8 cellular contexts compared by ENCODE assay signal in the genomic region with DNA sequence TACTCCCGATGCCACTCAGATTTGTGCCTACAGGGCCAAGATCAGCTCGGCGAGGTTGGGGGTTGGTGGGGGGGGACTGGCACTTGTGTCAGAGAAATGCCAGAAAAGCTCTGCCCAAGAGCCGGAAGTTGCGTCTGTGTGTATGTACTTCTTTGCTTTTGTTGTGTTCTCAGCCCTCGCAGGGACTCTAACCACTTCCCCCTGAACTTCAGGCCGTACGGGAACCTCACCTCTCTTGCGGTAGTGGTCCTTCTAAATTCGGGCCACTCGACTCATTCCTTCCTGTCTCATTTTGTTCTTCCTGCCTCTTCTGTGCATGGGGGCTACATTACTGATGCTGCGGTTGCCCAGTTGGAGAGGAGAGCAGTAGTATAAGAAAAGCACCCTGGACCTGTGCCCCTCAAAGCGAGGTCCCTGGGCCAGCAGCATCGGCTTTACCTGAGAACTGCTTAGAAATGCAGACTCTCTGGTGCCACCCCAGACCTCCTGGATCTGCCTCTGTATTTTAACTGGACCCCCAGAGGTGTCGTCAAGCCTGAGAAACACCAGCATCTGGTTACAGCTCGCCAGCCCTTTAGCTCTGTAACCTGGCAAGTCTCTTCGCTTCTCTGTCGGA.
DNase-seq lines count a peak whose midpoint lies in the region; ATAC-seq, FAIRE-seq and TF ChIP-seq lines count a peak whose summit lies in the region.

No MANE protein-coding gene starts in this region.

- H3K4me3 ChIP-seq in GM12865 (ENCODE audit: low read depth, low read length): no peak overlapping the region

- DNase-seq in GM12865 (ENCODE audit: low read depth): peak; percentile 73
- peak; percentile 14 for DNase-seq in T-helper 22 cell (ENCODE audit: low read depth)
- DNase-seq in effector memory CD8-positive, alpha-beta T cell: peak; percentile 41 to 49 (median 47)
- DNase-seq in ureter (ENCODE audit: low spot score): peak; percentile 42
- DNase-seq in HuH-7 (ENCODE audit: low spot score): no peak
- no peak for DNase-seq in retina
- DNase-seq in H54 (ENCODE audit: insufficient read length, low spot score): no peak

- peaks cover 3% of the 10 kb centered on the region for H3K36me3 Mint-ChIP-seq in effector memory CD8-positive, alpha-beta T cell (ENCODE audit: insufficient read depth)

- H3K4me3 Mint-ChIP-seq in effector memory CD8-positive, alpha-beta T cell: peak overlapping the region; percentile 58 to 72

- peaks cover 14 to 17% of the 10 kb centered on the region in 2 donors for H3K4me1 Mint-ChIP-seq in effector memory CD8-positive, alpha-beta T cell (ENCODE audit: low read depth in 2 of 2)

- ATAC-seq in HG02678 (IDR thresholded peaks at IDR 0.05; ENCODE audit: unreplicated experiment): peak; percentile 94
- ATAC-seq in effector memory CD8-positive, alpha-beta T cell (replicated peaks): peak; percentile 95

- H3K9me3 Mint-ChIP-seq in effector memory CD8-positive, alpha-beta T cell: no peaks in the 10 kb centered on the region

- H3K27me3 Mint-ChIP-seq in effector memory CD8-positive, alpha-beta T cell: no peaks in the 10 kb centered on the region

- TF ChIP-seq POLR2A in H54 (IDR thresholded peaks at IDR 0.05; ENCODE audit: low read depth, low read length): no peak

- H3K27ac Mint-ChIP-seq in effector memory CD8-positive, alpha-beta T cell: peak overlapping the region; percentile 95

- no peak for TF ChIP-seq CTCF in GM12865 (IDR thresholded peaks at IDR 0.05; ENCODE audit: insufficient read depth, low read depth, low read length, missing control alignments)

- no peak for FAIRE-seq in H54 (lab: Jason Lieb, UNC)

Comparison
In these comparisons a context has a peak if more than half of its experiments do, and no peak if none do; other contexts are left out.
1. DNase-seq: peak in GM12865 (single experiment), T-helper 22 cell (single experiment), effector memory CD8-positive, alpha-beta T cell (3 of 3) and ureter (single experiment); none in HuH-7 (single experiment), retina (single experiment) and H54 (single experiment).